In genomic region chr6:39330057-39330456, GRCh38 we compare ENCODE assay signal across 13 cellular contexts. TPM values are rescaled to one million over a fixed set of nuclear protein-coding genes. Genes with fewer than 3 reads are reported as not detected.
DNase-seq lines count a peak whose midpoint lies in the region; ATAC-seq, FAIRE-seq and TF ChIP-seq lines count a peak whose summit lies in the region.
"Had no signal": no experiment of that assay in that cellular context is flagged by ENCODE, and none has a peak within 500 bp of the region (broad histone marks: within the 10 kb centered on the region; RNA-seq: fewer than 3 reads in every experiment).

No MANE protein-coding gene starts in this region.

- no peak overlapping the region for H3K9ac ChIP-seq in GM12878 (ENCODE audit: control insufficient read depth, insufficient read depth, low read length)

- no TSS peak for BruUV-seq in GM12878 (replicated peaks; lab: Mats Ljungman, UMichigan)

- no peaks in the 10 kb centered on the region for H3K79me2 ChIP-seq in GM12878 (ENCODE audit: control insufficient read depth, insufficient read depth, low read length)

- no peak for TF ChIP-seq EP300 in GM12878 (IDR thresholded peaks at IDR 0.05; ENCODE audit: borderline replicate concordance in 1 of 2, control insufficient read depth in 1 of 2, low read depth in 2 of 2, low read length in 2 of 2)

- peaks cover 23 to 24% of the 10 kb centered on the region in 2 donors for H3K27me3 Mint-ChIP-seq in CD4-positive, alpha-beta memory T cell
- H3K27me3 Mint-ChIP-seq in activated T-helper 1 cell treated with anti-CD3 and anti-CD28 coated beads, Interleukin-12 subunit alpha, Interleukin-12 subunit beta, Interleukin-2, Interleukin-4 antibody, amounts not matched to agents 30 ng/mL and 10 ng/mL and 1 ng/mL, durations not matched to agents 14 hours and 24 hours and 36 hours (ENCODE audit: insufficient read depth) = peaks cover 4% of the 10 kb centered on the region

- H3K36me3 ChIP-seq in GM12878 (ENCODE audit: control insufficient read depth in 2 of 2, insufficient read depth in 2 of 2, low read length in 1 of 2) (no peaks in the 10 kb centered on the region), WERI-Rb-1 (no peaks in the 10 kb centered on the region)
- no peaks in the 10 kb centered on the region for H3K36me3 ChIP-seq in CD4-positive, alpha-beta memory T cell (ENCODE audit: insufficient read depth, low read length)

- CTCF ChIA-PET in GM12878 (lab: Yijun Ruan, JAX) = no interaction called here
- CTCF ChIA-PET in CD4-positive, alpha-beta memory T cell (lab: Charles Lee; ENCODE audit: partially characterized antibody) = no interaction called here

- no peaks in the 10 kb centered on the region for H3K4me1 Mint-ChIP-seq in CD4-positive, alpha-beta memory T cell
- no peaks in the 10 kb centered on the region for H3K4me1 Mint-ChIP-seq in activated T-helper 1 cell treated with anti-CD3 and anti-CD28 coated beads, Interleukin-12 subunit alpha, Interleukin-12 subunit beta, Interleukin-2, Interleukin-4 antibody, amounts not matched to agents 30 ng/mL and 10 ng/mL and 1 ng/mL, durations not matched to agents 14 hours and 24 hours and 36 hours (ENCODE audit: low read depth)

- H4K20me1 ChIP-seq in GM12878 (ENCODE audit: control insufficient read depth, insufficient read depth) = no peaks in the 10 kb centered on the region

- H3K4me2 ChIP-seq in GM12878 (ENCODE audit: control insufficient read depth, insufficient read depth) = no peak overlapping the region

- H2AFZ ChIP-seq in GM12878 (ENCODE audit: control insufficient read depth, low read depth, low read length) = no peak overlapping the region

- TF ChIP-seq CTCF in GM12878 (IDR thresholded peaks at IDR 0.05 in 2 of 3, conservative IDR thresholded peaks at IDR 0.05 in 1 of 3; ENCODE audit: control insufficient read depth in 2 of 3, extremely low read depth in 1 of 3, insufficient read depth in 1 of 3, low read depth in 3 of 3, low read length in 3 of 3) (no peak), WERI-Rb-1 (IDR thresholded peaks at IDR 0.05; ENCODE audit: low read depth, low read length) (no peak)

- peaks cover 7% of the 10 kb centered on the region for H3K4me1 ChIP-seq in GM12878 (ENCODE audit: control insufficient read depth, insufficient read depth, low read length)
- H3K4me1 ChIP-seq in CD4-positive, alpha-beta memory T cell (ENCODE audit: insufficient read depth, low read length) = no peaks in the 10 kb centered on the region

- intact Hi-C loops in GM12878 (cut with micrococcal nuclease; ENCODE audit: unreplicated experiment) = no loop called here
- intact Hi-C loops in CD4-positive, alpha-beta memory T cell (cut with micrococcal nuclease) = no loop called here
- intact Hi-C loops in activated T-helper 1 cell treated with anti-CD3 and anti-CD28 coated beads, Interleukin-12 subunit alpha, Interleukin-12 subunit beta, Interleukin-2, Interleukin-4 antibody, amounts not matched to agents 30 ng/mL and 10 ng/mL and 1 ng/mL, durations not matched to agents 14 hours and 24 hours and 36 hours (cut with micrococcal nuclease) = no loop called here

- no peak overlapping the region for H3K27ac Mint-ChIP-seq in CD4-positive, alpha-beta memory T cell
- H3K27ac Mint-ChIP-seq in activated T-helper 1 cell treated with anti-CD3 and anti-CD28 coated beads, Interleukin-12 subunit alpha, Interleukin-12 subunit beta, Interleukin-2, Interleukin-4 antibody, amounts not matched to agents 30 ng/mL and 10 ng/mL and 1 ng/mL, durations not matched to agents 14 hours and 24 hours and 36 hours = no peak overlapping the region

- SMC1A ChIA-PET in GM12878 (lab: Charles Lee; ENCODE audit: uncharacterized antibody, unreplicated experiment) = no interaction called here

- H3K36me3 Mint-ChIP-seq in CD4-positive, alpha-beta memory T cell = no peaks in the 10 kb centered on the region
- no peaks in the 10 kb centered on the region for H3K36me3 Mint-ChIP-seq in activated T-helper 1 cell treated with anti-CD3 and anti-CD28 coated beads, Interleukin-12 subunit alpha, Interleukin-12 subunit beta, Interleukin-2, Interleukin-4 antibody, amounts not matched to agents 30 ng/mL and 10 ng/mL and 1 ng/mL, durations not matched to agents 14 hours and 24 hours and 36 hours (ENCODE audit: low read depth)

- TF ChIP-seq POLR2A in GM12878 (IDR thresholded peaks at IDR 0.05; ENCODE audit: low read depth, low read length) = no peak

- no peak for TF ChIP-seq RAD21 in GM12878 (IDR thresholded peaks at IDR 0.05; ENCODE audit: insufficient read depth, low read depth, low read length)

- H3K27ac ChIP-seq in GM12878 (ENCODE audit: control insufficient read depth, insufficient read depth) (no peak overlapping the region), WERI-Rb-1 (no peak overlapping the region)
- H3K27ac ChIP-seq in CD4-positive, alpha-beta memory T cell (ENCODE audit: low read depth, low read length) = no peak overlapping the region

- peaks cover 0 to 4% (median 0%) of the 10 kb centered on the region in 8 donors for H3K9me3 Mint-ChIP-seq in CD4-positive, alpha-beta memory T cell
- no peaks in the 10 kb centered on the region for H3K9me3 Mint-ChIP-seq in activated T-helper 1 cell treated with anti-CD3 and anti-CD28 coated beads, Interleukin-12 subunit alpha, Interleukin-12 subunit beta, Interleukin-2, Interleukin-4 antibody, amounts not matched to agents 30 ng/mL and 10 ng/mL and 1 ng/mL, durations not matched to agents 14 hours and 24 hours and 36 hours

- POLR2A ChIA-PET in GM12878 (lab: Charles Lee) = no interaction called here
- POLR2A ChIA-PET in CD4-positive, alpha-beta memory T cell (lab: Charles Lee; ENCODE audit: partially characterized antibody) = no interaction called here

- H3K4me3 ChIP-seq in GM12878 (no peak overlapping the region), WERI-Rb-1 (ENCODE audit: low read depth, low read length) (no peak overlapping the region)
- H3K4me3 ChIP-seq in CD4-positive, alpha-beta memory T cell (ENCODE audit: low read length in 2 of 2) = no peak overlapping the region

- RAD21 ChIA-PET in GM12878 (lab: Charles Lee; ENCODE audit: unreplicated experiment) = no interaction called here

- 55% methylated on average over 3 of the region's 3 CpGs for WGBS in GM12878 (ENCODE audit: insufficient coverage, insufficient replicate concordance, low lambda C conversion rate, missing lambda C conversion rate)

- peak; percentile 79 for ATAC-seq in GM18498 (IDR thresholded peaks at IDR 0.05; ENCODE audit: unreplicated experiment)
- peak; percentile 84 for ATAC-seq in GM21367 (IDR thresholded peaks at IDR 0.05; ENCODE audit: unreplicated experiment)
- peak; percentile 69 for ATAC-seq in HG03432 (IDR thresholded peaks at IDR 0.05; ENCODE audit: unreplicated experiment)
- ATAC-seq in GM12878 = peak; percentile 97
- ATAC-seq in HG03457 (IDR thresholded peaks at IDR 0.05; ENCODE audit: unreplicated experiment) = no peak

- no peak for FAIRE-seq in GM12878 (lab: Jason Lieb, UNC)

- H3K9me3 ChIP-seq in GM12878 (replicated peaks; ENCODE audit: control insufficient read depth, insufficient read depth, low read length) (no peaks in the 10 kb centered on the region), WERI-Rb-1 (ENCODE audit: severe bottlenecking) (no peaks in the 10 kb centered on the region)
- no peaks in the 10 kb centered on the region for H3K9me3 ChIP-seq in CD4-positive, alpha-beta memory T cell (ENCODE audit: control insufficient read depth in 1 of 2, low read length in 2 of 2)

- H3K27me3 ChIP-seq in GM12878 (replicated peaks in 1 of 2; ENCODE audit: control insufficient read depth in 2 of 2, insufficient read depth in 2 of 2, low read length in 1 of 2) (no peaks in the 10 kb centered on the region), WERI-Rb-1 (ENCODE audit: insufficient read depth, low read depth, severe bottlenecking) (no peaks in the 10 kb centered on the region)
- H3K27me3 ChIP-seq in CD4-positive, alpha-beta memory T cell (ENCODE audit: insufficient read depth, low read length) = no peaks in the 10 kb centered on the region

- no peak overlapping the region for H3K4me3 Mint-ChIP-seq in CD4-positive, alpha-beta memory T cell
- no peak overlapping the region for H3K4me3 Mint-ChIP-seq in activated T-helper 1 cell treated with anti-CD3 and anti-CD28 coated beads, Interleukin-12 subunit alpha, Interleukin-12 subunit beta, Interleukin-2, Interleukin-4 antibody, amounts not matched to agents 30 ng/mL and 10 ng/mL and 1 ng/mL, durations not matched to agents 14 hours and 24 hours and 36 hours

- in situ Hi-C loops in GM12878 (cut with MboI) = no loop called here

- DNase-seq in GM12878 (ENCODE audit: low read depth, low spot score) (peak; percentile 27), WERI-Rb-1 (no peak)
- no peak for DNase-seq in CD4-positive, alpha-beta memory T cell
- no peak for DNase-seq in activated T-helper 1 cell treated with anti-CD3 and anti-CD28 coated beads, Interleukin-12 subunit alpha, Interleukin-12 subunit beta, Interleukin-2, Interleukin-4 antibody, amounts not matched to agents 30 ng/mL and 10 ng/mL and 1 ng/mL, durations not matched to agents 14 hours and 24 hours and 36 hours (ENCODE audit: low spot score)
- DNase-seq: activated gamma-delta T cell; effector memory CD4-positive, alpha-beta T cell; NCI-H1436 treated with DMSO at 0.1 percent for 48 hours; stimulated activated CD4-positive, alpha-beta T cell treated with anti-CD3 and anti-CD28 coated beads, Interleukin-4, amount 100 ng/mL, for 4 hours had no signal

RNA-seq across cellular contexts. Expression of gene KCNK16, which starts 7.6 kb away (rescaled TPM):
- total RNA-seq in GM12878 (2013; cell fraction: nucleolus; rRNA removed) = not detected in 2 replicates
- total RNA-seq in GM12878 (2014; rRNA removed) = not detected in 2 replicates
- not detected in 2 replicates for total RNA-seq in GM12878 (2014; rRNA removed; fragmentation: Illumina TruSeq; extraction: Trizol)
- not detected in 2 replicates for total RNA-seq in GM12878 (2021)
- not detected for polyA plus RNA-seq in GM12878 (2011; ENCODE audit: low read depth)
- not detected in 2 replicates for polyA plus RNA-seq in GM12878 (2011; rRNA removed)
- polyA plus RNA-seq in GM12878 (2011; cell fraction: cytosol; rRNA removed) = not detected in 2 replicates
- polyA plus RNA-seq in GM12878 (2011; cell fraction: nucleus; rRNA removed) = not detected in 2 replicates
- polyA plus RNA-seq in GM12878 (2012) = not detected in 2 replicates
- not detected in 2 replicates for polyA plus RNA-seq in GM12878 (2014; fragmentation: Illumina TruSeq; extraction: Trizol)
- polyA plus RNA-seq in GM12878 (2014; fragmentation: Nextera tagmentation; extraction: Ambion mirVana) = not detected
- not detected in 2 replicates for polyA plus RNA-seq in GM12878 (2014; rRNA removed)
- polyA plus RNA-seq in GM12878 (2016; fragmentation: Nextera tagmentation; extraction: Ambion mirVana) = not detected
- polyA minus RNA-seq in GM12878 (2011; rRNA and poly(A)+ RNA removed) = not detected in 2 replicates
- polyA minus RNA-seq in GM12878 (2011; cell fraction: cytosol; rRNA and poly(A)+ RNA removed) = not detected in 2 replicates
- not detected in 2 replicates for polyA minus RNA-seq in GM12878 (2011; cell fraction: nucleus; rRNA and poly(A)+ RNA removed)
- not detected for total RNA-seq in CD4-positive, alpha-beta memory T cell
- not detected for polyA plus RNA-seq in CD4-positive, alpha-beta memory T cell
- not detected in 2 replicates for total RNA-seq in activated T-helper 1 cell treated with anti-CD3 and anti-CD28 coated beads, Interleukin-12 subunit alpha, Interleukin-12 subunit beta, Interleukin-2, Interleukin-4 antibody, amounts not matched to agents 30 ng/mL and 10 ng/mL and 1 ng/mL, durations not matched to agents 14 hours and 24 hours and 36 hours
- total RNA-seq: urinary bladder had no signal
- polyA plus RNA-seq: urinary bladder had no signal

RNA-seq across cellular contexts. Expression of gene KCNK17, which starts 15.8 kb away (rescaled TPM):
- total RNA-seq in GM12878 (2013; cell fraction: nucleolus; rRNA removed) = not detected in 2 replicates
- total RNA-seq in GM12878 (2014; rRNA removed) (not detected in 2 replicates), GM12878 (2014; rRNA removed; fragmentation: Illumina TruSeq; extraction: Trizol) (not detected in 2 replicates), GM12878 (2021) (not detected in 2 replicates)
- not detected for polyA plus RNA-seq in GM12878 (2011; ENCODE audit: low read depth)
- polyA plus RNA-seq in GM12878 (2011; rRNA removed) (not detected in 2 replicates), GM12878 (2014; fragmentation: Illumina TruSeq; extraction: Trizol) (not detected in 2 replicates), GM12878 (2014; fragmentation: Nextera tagmentation; extraction: Ambion mirVana) (not detected), GM12878 (2014; rRNA removed) (not detected in 2 replicates), GM12878 (2016; fragmentation: Nextera tagmentation; extraction: Ambion mirVana) (not detected)
- not detected in 2 replicates for polyA plus RNA-seq in GM12878 (2011; cell fraction: cytosol; rRNA removed)
- polyA plus RNA-seq in GM12878 (2011; cell fraction: nucleus; rRNA removed) = not detected in 2 replicates
- polyA plus RNA-seq in GM12878 (2012) = not detected in 2 replicates
- polyA minus RNA-seq in GM12878 (2011; rRNA and poly(A)+ RNA removed) = not detected in 2 replicates
- not detected in 2 replicates for polyA minus RNA-seq in GM12878 (2011; cell fraction: cytosol; rRNA and poly(A)+ RNA removed)
- not detected in 2 replicates for polyA minus RNA-seq in GM12878 (2011; cell fraction: nucleus; rRNA and poly(A)+ RNA removed)
- total RNA-seq in CD4-positive, alpha-beta memory T cell = not detected
- polyA plus RNA-seq in CD4-positive, alpha-beta memory T cell = not detected
- not detected in 2 replicates for total RNA-seq in activated T-helper 1 cell treated with anti-CD3 and anti-CD28 coated beads, Interleukin-12 subunit alpha, Interleukin-12 subunit beta, Interleukin-2, Interleukin-4 antibody, amounts not matched to agents 30 ng/mL and 10 ng/mL and 1 ng/mL, durations not matched to agents 14 hours and 24 hours and 36 hours
